In the genomic region with DNA sequence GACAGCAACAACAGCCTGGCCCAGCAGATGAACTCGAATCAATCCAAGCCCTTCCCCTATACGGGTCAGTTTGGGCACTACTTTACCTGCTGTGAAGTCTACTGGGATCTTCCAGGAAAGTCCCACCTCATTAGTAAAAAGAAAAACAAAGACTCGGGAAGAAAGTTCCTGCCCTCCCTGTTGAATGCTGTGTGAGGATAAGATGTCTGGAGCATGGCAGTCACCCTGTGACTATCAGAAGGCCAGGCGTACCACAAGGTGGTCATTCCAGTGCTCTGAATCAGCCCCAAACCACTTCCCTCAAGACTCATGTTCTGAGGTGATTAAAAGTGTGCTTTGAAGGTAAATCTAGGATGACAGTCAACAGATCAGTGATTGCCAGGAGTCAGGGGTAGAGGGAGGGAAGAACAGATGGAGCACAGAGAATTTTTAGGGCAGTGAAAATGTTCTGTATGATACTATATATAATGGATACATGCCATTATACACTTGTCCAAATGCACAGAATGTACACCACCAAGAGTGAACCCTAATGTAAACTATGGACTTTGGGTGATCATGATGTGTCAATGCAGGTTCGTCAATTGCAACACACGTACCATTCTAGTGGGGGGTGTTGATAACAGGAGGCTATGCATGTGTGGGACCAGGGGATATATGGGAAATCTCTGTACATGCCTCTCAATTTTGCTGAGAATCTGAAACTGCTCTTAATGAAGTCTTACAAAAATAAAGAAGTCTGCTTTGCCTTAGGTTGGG, we compare ENCODE assay signal across 10 cellular contexts. TPM values are rescaled to one million over a fixed set of nuclear protein-coding genes. Genes with fewer than 3 reads are reported as not detected.
DNase-seq lines count a peak whose midpoint lies in the region; ATAC-seq lines count a peak whose summit lies in the region.
"Had no signal": no experiment of that assay in that cellular context is flagged by ENCODE, and none has a peak within 500 bp of the region (broad histone marks: within the 10 kb centered on the region; RNA-seq: fewer than 3 reads in every experiment).

No MANE protein-coding gene starts in this region.

- CTCF ChIA-PET in naive thymus-derived CD4-positive, alpha-beta T cell (lab: Charles Lee) = interaction anchor here (1.2 kb wide), 1 partner anchor 10 kb away, joined by 3 read pairs; no protein-coding TSS in a partner anchor

- POLR2A ChIA-PET in naive thymus-derived CD4-positive, alpha-beta T cell (lab: Charles Lee) = interaction anchor here (0.8 kb wide), 1 partner anchor 479 kb away, joined by 3 read pairs; no protein-coding TSS in a partner anchor

- H4K20me1 ChIP-seq in BLaER1 treated with 17β-estradiol and CSF1 and Interleukin-3, amounts not matched to agents 10 nM and 100 nM = peaks cover 60 to 100% (median 98%) of the 10 kb centered on the region in 11 experiments

- no peaks in the 10 kb centered on the region for H3K27me3 ChIP-seq in BLaER1 treated with 17β-estradiol and CSF1 and Interleukin-3, amounts not matched to agents 10 nM and 100 nM
- H3K27me3 ChIP-seq in naive thymus-derived CD4-positive, alpha-beta T cell (ENCODE audit: control insufficient read depth in 2 of 2, insufficient read depth in 2 of 2, low read length in 2 of 2) = no peaks in the 10 kb centered on the region
- H3K27me3 ChIP-seq: tibial artery had no signal

- H3K27me3 Mint-ChIP-seq in naive thymus-derived CD4-positive, alpha-beta T cell = no peaks in the 10 kb centered on the region

- peaks cover 25 to 72% (median 52%) of the 10 kb centered on the region in 11 experiments for H3K36me3 ChIP-seq in BLaER1 treated with 17β-estradiol and CSF1 and Interleukin-3, amounts not matched to agents 10 nM and 100 nM
- peaks cover 0 to 26% (median 5%) of the 10 kb centered on the region in 3 experiments for H3K36me3 ChIP-seq in naive thymus-derived CD4-positive, alpha-beta T cell (ENCODE audit: control insufficient read depth in 2 of 3, insufficient read depth in 3 of 3, low read length in 3 of 3)

- H3K4me1 ChIP-seq in BLaER1 treated with 17β-estradiol and CSF1 and Interleukin-3, amounts not matched to agents 10 nM and 100 nM = peaks cover 78 to 99% (median 95%) of the 10 kb centered on the region in 10 experiments
- peaks cover 18 to 62% of the 10 kb centered on the region in 2 donors for H3K4me1 ChIP-seq in naive thymus-derived CD4-positive, alpha-beta T cell (ENCODE audit: control insufficient read depth in 2 of 2, insufficient read depth in 2 of 2, low read length in 2 of 2)

- peak overlapping the region; percentile 42 to 83 (median 65) for H3K27ac Mint-ChIP-seq in naive thymus-derived CD4-positive, alpha-beta T cell

- H3K9me3 Mint-ChIP-seq in naive thymus-derived CD4-positive, alpha-beta T cell = no peaks in the 10 kb centered on the region

- peak overlapping the region in 10 of 11 experiments; percentile 19 to 69 (median 53); a peak in 9 of 22 replicates for H3K9ac ChIP-seq in BLaER1 treated with 17β-estradiol and CSF1 and Interleukin-3, amounts not matched to agents 10 nM and 100 nM

- H3K4me1 Mint-ChIP-seq in naive thymus-derived CD4-positive, alpha-beta T cell = peaks cover 73 to 97% (median 94%) of the 10 kb centered on the region in 7 donors

- peak overlapping the region in 1 of 10 experiments; percentile 35; a peak in 1 of 20 replicates for H3K4me3 ChIP-seq in BLaER1 treated with 17β-estradiol and CSF1 and Interleukin-3, amounts not matched to agents 10 nM and 100 nM
- no peak overlapping the region for H3K4me3 ChIP-seq in naive thymus-derived CD4-positive, alpha-beta T cell (ENCODE audit: low read length)
- H3K4me3 ChIP-seq: tibial artery had no signal

- H3K4me3 Mint-ChIP-seq in naive thymus-derived CD4-positive, alpha-beta T cell = peak overlapping the region in 8 of 10 donors; percentile 21 to 61 (median 46)

- intact Hi-C loops in naive thymus-derived CD4-positive, alpha-beta T cell (cut with micrococcal nuclease) = loop anchor here in 1 of 2 donors (2.0 kb wide), 1 partner anchor 15 kb away; the partner anchor contains the start of gene FKBP1A

- peaks cover 4 to 31% (median 18%) of the 10 kb centered on the region in 5 donors for H3K36me3 Mint-ChIP-seq in naive thymus-derived CD4-positive, alpha-beta T cell

- H3K4me2 ChIP-seq in BLaER1 treated with 17β-estradiol and CSF1 and Interleukin-3, amounts not matched to agents 10 nM and 100 nM = peak overlapping the region; percentile 43 to 94 (median 85)

- no peaks in the 10 kb centered on the region for H3K9me3 ChIP-seq in BLaER1 treated with 17β-estradiol and CSF1 and Interleukin-3, amounts not matched to agents 10 nM and 100 nM (replicated peaks in 1 of 11)
- no peaks in the 10 kb centered on the region for H3K9me3 ChIP-seq in naive thymus-derived CD4-positive, alpha-beta T cell (ENCODE audit: control insufficient read depth in 2 of 3, low read length in 3 of 3)
- H3K9me3 ChIP-seq: tibial artery had no signal

- peak overlapping the region; percentile 22 to 84 (median 78); a peak in 20 of 22 replicates for H3K27ac ChIP-seq in BLaER1 treated with 17β-estradiol and CSF1 and Interleukin-3, amounts not matched to agents 10 nM and 100 nM
- peak overlapping the region; percentile 14 for H3K27ac ChIP-seq in naive thymus-derived CD4-positive, alpha-beta T cell (ENCODE audit: low read depth, low read length)
- H3K27ac ChIP-seq: tibial artery had no signal

- no peak for ATAC-seq in naive thymus-derived CD4-positive, alpha-beta T cell
- no peak for ATAC-seq in HG02938 (IDR thresholded peaks at IDR 0.05; ENCODE audit: unreplicated experiment)

- DNase-seq in HS-5 (ENCODE audit: low read depth) = peak; percentile 39
- peak; percentile 74 for DNase-seq in amniotic epithelial cell (ENCODE audit: low read depth)
- DNase-seq in naive thymus-derived CD4-positive, alpha-beta T cell = no peak
- DNase-seq in NCI-H146 (lab: John Stamatoyannopoulos, UW) = no peak
- no peak for DNase-seq in GM19238 (ENCODE audit: insufficient read length, low spot score)
- no peak for DNase-seq in stimulated activated CD4-positive, alpha-beta T cell treated with anti-CD3 and anti-CD28 coated beads, Interleukin-2, amount 100 ng/mL, for 24 hours
- DNase-seq: glutamatergic neuron, tibial artery had no signal

RNA-seq across cellular contexts. Expression of gene FKBP1A, which starts 14.7 kb away (rescaled TPM):
- 100 to 1,000 TPM in 2 of 5 experiments, 10 to 100 TPM in 3; 74.5 to 253 (median 93.1) TPM for total RNA-seq in naive thymus-derived CD4-positive, alpha-beta T cell
- polyA plus RNA-seq in naive thymus-derived CD4-positive, alpha-beta T cell = 10 to 100 TPM; 46.5 to 46.7 TPM

RNA-seq across cellular contexts. Expression of gene SDCBP2, which starts 49.2 kb away (rescaled TPM):
- total RNA-seq in naive thymus-derived CD4-positive, alpha-beta T cell = 1 to 10 TPM; 1.0 to 3.6 (median 1.4) TPM
- 1 to 10 TPM; 1.3 to 1.9 TPM for polyA plus RNA-seq in naive thymus-derived CD4-positive, alpha-beta T cell

Comparison
In these comparisons a context has a peak if more than half of its experiments do, and no peak if none do; other contexts are left out.
1. DNase-seq: peak in HS-5 (single experiment) and amniotic epithelial cell (single experiment); none in naive thymus-derived CD4-positive, alpha-beta T cell (0 of 9), NCI-H146 (single experiment), GM19238 (single experiment) and stimulated activated CD4-positive, alpha-beta T cell treated with anti-CD3 and anti-CD28 coated beads, Interleukin-2, amount 100 ng/mL, for 24 hours (0 of 2).